In genomic region chr22:50530280-50530856, GRCh38 we compare ENCODE assay signal across 1 cellular context.
TF ChIP-seq lines count a peak whose summit lies in the region.

No MANE protein-coding gene starts in this region.

TF ChIP-seq in HepG2, 621 proteins besides CTCF, POLR2A, EP300 and RAD21 (continued from another document):
- peak; percentile 55; the same call in 1 of the 2 replicates for TF ChIP-seq NFAT5 (CRISPR knock-in tag; IDR thresholded peaks at IDR 0.05)
- TF ChIP-seq KLF16 (CRISPR knock-in tag; IDR thresholded peaks at IDR 0.05), result peak in 1 of 2 experiments; percentile 65; a peak in 2 of 4 replicates
- no peak for TF ChIP-seq ZNF567 (CRISPR knock-in tag; IDR thresholded peaks at IDR 0.05; ENCODE audit: borderline replicate concordance)
- TF ChIP-seq TSC22D2 (CRISPR knock-in tag; IDR thresholded peaks at IDR 0.05; ENCODE audit: borderline replicate concordance), result peak; percentile 66; the same call in 1 of the 2 replicates
- no peak for TF ChIP-seq ZNF619 (CRISPR knock-in tag; IDR thresholded peaks at IDR 0.05)
- TF ChIP-seq ZNF790 (CRISPR knock-in tag; IDR thresholded peaks at IDR 0.05; ENCODE audit: borderline replicate concordance), result no peak; the same call in none of the 2 replicates
- TF ChIP-seq ZNF646 (CRISPR knock-in tag; IDR thresholded peaks at IDR 0.05), result no peak
- TF ChIP-seq MIER2 (CRISPR knock-in tag; IDR thresholded peaks at IDR 0.05), result no peak
- TF ChIP-seq RBM39 (IDR thresholded peaks at IDR 0.05; ENCODE audit: low read depth, low read length, poor library complexity, severe bottlenecking), result peak; percentile 56
- no peak for TF ChIP-seq SMARCC2 (IDR thresholded peaks at IDR 0.05)
- TF ChIP-seq E2F2 (CRISPR knock-in tag; IDR thresholded peaks at IDR 0.05; ENCODE audit: borderline replicate concordance), result peak; percentile 95
- peak; percentile 71; the same call in 1 of the 2 replicates for TF ChIP-seq KDM4B (CRISPR knock-in tag; IDR thresholded peaks at IDR 0.05)
- no peak for TF ChIP-seq HIC2 (CRISPR knock-in tag; IDR thresholded peaks at IDR 0.05; ENCODE audit: low read depth)
- TF ChIP-seq ZBTB10 (CRISPR knock-in tag; IDR thresholded peaks at IDR 0.05; ENCODE audit: borderline replicate concordance), result peak; percentile 70
- TF ChIP-seq NCOA2 (CRISPR knock-in tag; IDR thresholded peaks at IDR 0.05), result no peak
- peak; percentile 77 for TF ChIP-seq ZNF574 (CRISPR knock-in tag; IDR thresholded peaks at IDR 0.05)
- peak; percentile 35 for TF ChIP-seq ZNF234 (CRISPR knock-in tag; conservative IDR thresholded peaks at IDR 0.05)
- TF ChIP-seq ZNF660 (CRISPR knock-in tag; IDR thresholded peaks at IDR 0.05; ENCODE audit: borderline replicate concordance, low read depth), result no peak
- TF ChIP-seq ZNF460 (CRISPR knock-in tag; IDR thresholded peaks at IDR 0.05; ENCODE audit: borderline replicate concordance), result no peak
- TF ChIP-seq ZBTB34 (CRISPR knock-in tag; IDR thresholded peaks at IDR 0.05), result no peak
